In genomic region chr5:76610196-76610595, GRCh38 we compare ENCODE assay signal across 21 cellular contexts. TPM values are rescaled to one million over a fixed set of nuclear protein-coding genes. Genes with fewer than 3 reads are reported as not detected.
DNase-seq lines count a peak whose midpoint lies in the region; ATAC-seq, FAIRE-seq and TF ChIP-seq lines count a peak whose summit lies in the region.
"Had no signal": no experiment of that assay in that cellular context is flagged by ENCODE, and none has a peak within 500 bp of the region (broad histone marks: within the 10 kb centered on the region; RNA-seq: fewer than 3 reads in every experiment).

No MANE protein-coding gene starts in this region.

- no peaks in the 10 kb centered on the region for H3K36me3 ChIP-seq in K562 (ENCODE audit: control insufficient read depth, insufficient read depth, low read length)
- H3K36me3 ChIP-seq in adrenal gland (replicated peaks in 1 of 2): no peaks in the 10 kb centered on the region

- FAIRE-seq in K562 (lab: Jason Lieb, UNC): no peak
- FAIRE-seq: D721Med, HTR-8/SVneo had no signal

- H3K79me2 ChIP-seq in K562 (ENCODE audit: control insufficient read depth, insufficient read depth, low read length): no peaks in the 10 kb centered on the region

- H3K4me1 ChIP-seq in K562 (replicated peaks in 1 of 2; ENCODE audit: control insufficient read depth in 2 of 2, insufficient read depth in 2 of 2, low read length in 2 of 2): peaks cover 0 to 2% of the 10 kb centered on the region in 2 experiments; a peak in 1 of 5 replicates
- H3K4me1 ChIP-seq in adrenal gland (replicated peaks in 1 of 2): no peaks in the 10 kb centered on the region
- H3K4me1 ChIP-seq: Peyer's patch had no signal

- no peak overlapping the region for H3K4me2 ChIP-seq in K562 (ENCODE audit: insufficient read depth, low read length)

- intact Hi-C loops in natural killer cell (cut with micrococcal nuclease) (no loop called here), K562 (cut with micrococcal nuclease) (no loop called here), adrenal gland (cut with DNase I) (no loop called here)

- no peak overlapping the region for H3K9ac ChIP-seq in K562 (ENCODE audit: insufficient read depth in 1 of 2, low read depth in 2 of 2, low read length in 2 of 2)

- H3K9me3 ChIP-seq in K562 (replicated peaks; ENCODE audit: control insufficient read depth, insufficient read depth, low read depth, low read length): no peaks in the 10 kb centered on the region
- H3K9me3 ChIP-seq in adrenal gland (replicated peaks in 1 of 3): no peaks in the 10 kb centered on the region
- H3K9me3 ChIP-seq: Peyer's patch had no signal

- no peaks in the 10 kb centered on the region for H3K9me1 ChIP-seq in K562 (ENCODE audit: control insufficient read depth, insufficient read depth, low read length)

- H3K27ac ChIP-seq in K562 (ENCODE audit: extremely low read depth, low read depth, low read length) (no peak overlapping the region), adrenal gland (no peak overlapping the region)
- H3K27ac ChIP-seq: Peyer's patch had no signal

- TF ChIP-seq CTCF in natural killer cell (IDR thresholded peaks at IDR 0.05): no peak
- no peak for TF ChIP-seq CTCF in K562 (IDR thresholded peaks at IDR 0.05 in 2 of 3, conservative IDR thresholded peaks at IDR 0.05 in 1 of 3; ENCODE audit: insufficient read depth in 2 of 3, low read depth in 1 of 3, low read length in 3 of 3)
- TF ChIP-seq CTCF in adrenal gland (IDR thresholded peaks at IDR 0.05): no peak

- CTCF ChIA-PET in K562 (lab: Yijun Ruan, JAX; ENCODE audit: low intra/inter-chr PET ratio): no interaction called here

- H3K9me3 Mint-ChIP-seq in natural killer cell: no peaks in the 10 kb centered on the region
- H3K9me3 Mint-ChIP-seq in natural killer cell treated with Interleukin-12 subunit alpha and Interleukin-12 subunit beta and Interleukin-15 and Interleukin-18, amount 100 ng/mL, for 72 hours: no peaks in the 10 kb centered on the region
- H3K9me3 Mint-ChIP-seq: H9, IgD-negative memory B cell had no signal

- H3K27me3 Mint-ChIP-seq in natural killer cell (ENCODE audit: low read depth in 2 of 2): no peaks in the 10 kb centered on the region
- no peaks in the 10 kb centered on the region for H3K27me3 Mint-ChIP-seq in natural killer cell treated with Interleukin-12 subunit alpha and Interleukin-12 subunit beta and Interleukin-15 and Interleukin-18, amount 100 ng/mL, for 72 hours
- H3K27me3 Mint-ChIP-seq: IgD-negative memory B cell had no signal

- DNase-seq in natural killer cell (no peak), M059J (ENCODE audit: low read depth) (peak; percentile 13), K562 (ENCODE audit: extremely low read depth in 1 of 4, low spot score in 3 of 4) (no peak), cerebellar cortex (ENCODE audit: low spot score) (no peak), adrenal gland (no peak), cerebellum (ENCODE audit: low spot score) (no peak)
- no peak for DNase-seq in natural killer cell treated with Interleukin-12 subunit alpha and Interleukin-12 subunit beta and Interleukin-15 and Interleukin-18, amount 100 ng/mL, for 72 hours (ENCODE audit: low spot score)
- DNase-seq: ACHN, C1 segment of cervical spinal cord, DMS79 treated with DMSO at 0.1 percent for 48 hours, GDM1, H9, Kasumi-1, NCI-H1694 treated with DMSO at 0.1 percent for 48 hours, NCI-H446, NCI-H69, Peyer's patch, SW 1271 had no signal

- TF ChIP-seq POLR2A in K562 (conservative IDR thresholded peaks at IDR 0.05) (no peak), adrenal gland (IDR thresholded peaks at IDR 0.05) (no peak)

- no peak overlapping the region for H2AFZ ChIP-seq in K562 (ENCODE audit: low read depth, low read length)

- H4K20me1 ChIP-seq in K562 (replicated peaks; ENCODE audit: control insufficient read depth, insufficient read depth, low read length): no peaks in the 10 kb centered on the region

- BruUV-seq in K562 (replicated peaks; lab: Mats Ljungman, UMichigan): no TSS peak

- H3K4me3 ChIP-seq in K562 (no peak overlapping the region), adrenal gland (no peak overlapping the region)
- H3K4me3 ChIP-seq: Peyer's patch had no signal

- peaks cover 26 to 42% of the 10 kb centered on the region in 2 donors for H3K4me1 Mint-ChIP-seq in natural killer cell
- H3K4me1 Mint-ChIP-seq in natural killer cell treated with Interleukin-12 subunit alpha and Interleukin-12 subunit beta and Interleukin-15 and Interleukin-18, amount 100 ng/mL, for 72 hours (ENCODE audit: low read depth in 2 of 2): peaks cover 26 to 29% of the 10 kb centered on the region in 2 donors

- POLR2A ChIA-PET in K562 (lab: Yijun Ruan, JAX): no interaction called here

- H3K27me3 ChIP-seq in K562 (ENCODE audit: control insufficient read depth in 2 of 2, insufficient read depth in 2 of 2, low read length in 2 of 2) (no peaks in the 10 kb centered on the region), adrenal gland (no peaks in the 10 kb centered on the region)
- H3K27me3 ChIP-seq: Peyer's patch had no signal

- no peak overlapping the region for H3K4me3 Mint-ChIP-seq in natural killer cell
- no peak overlapping the region for H3K4me3 Mint-ChIP-seq in natural killer cell treated with Interleukin-12 subunit alpha and Interleukin-12 subunit beta and Interleukin-15 and Interleukin-18, amount 100 ng/mL, for 72 hours
- H3K4me3 Mint-ChIP-seq: H9, IgD-negative memory B cell had no signal

- in situ Hi-C loops in K562 (cut with MboI): no loop called here

- H3K36me3 Mint-ChIP-seq in natural killer cell: peaks cover 6% of the 10 kb centered on the region
- H3K36me3 Mint-ChIP-seq in natural killer cell treated with Interleukin-12 subunit alpha and Interleukin-12 subunit beta and Interleukin-15 and Interleukin-18, amount 100 ng/mL, for 72 hours: peaks cover 6% of the 10 kb centered on the region
- H3K36me3 Mint-ChIP-seq: IgD-negative memory B cell had no signal

- TF ChIP-seq EP300 in K562 (IDR thresholded peaks at IDR 0.05; ENCODE audit: low read length): no peak

- peak overlapping the region; percentile 57 to 91 for H3K27ac Mint-ChIP-seq in natural killer cell
- no peak overlapping the region for H3K27ac Mint-ChIP-seq in natural killer cell treated with Interleukin-12 subunit alpha and Interleukin-12 subunit beta and Interleukin-15 and Interleukin-18, amount 100 ng/mL, for 72 hours
- H3K27ac Mint-ChIP-seq: H9, IgD-negative memory B cell had no signal

- 86% methylated on average over 1 of the region's 1 CpG for WGBS in K562 (ENCODE audit: insufficient coverage, low coverage, missing lambda C conversion rate)
- WGBS in adrenal gland, 4 donors: 79 to 88% (median 83%) methylated on average over 1 of the region's 1 CpG

- ATAC-seq in natural killer cell (no peak), K562 (no peak)
- no peak for ATAC-seq in natural killer cell treated with Interleukin-12 subunit alpha and Interleukin-12 subunit beta and Interleukin-15 and Interleukin-18, amount 100 ng/mL, for 72 hours

- no peak for TF ChIP-seq RAD21 in K562 (CRISPR knock-in tag; conservative IDR thresholded peaks at IDR 0.05 in 1 of 2, IDR thresholded peaks at IDR 0.05 in 1 of 2)

TF ChIP-seq in K562, 482 proteins besides CTCF, POLR2A, EP300 and RAD21:
- TF ChIP-seq TCFL5 (CRISPR knock-in tag; conservative IDR thresholded peaks at IDR 0.05) (no peak), NFIC (IDR thresholded peaks at IDR 0.05) (peak; percentile 47)

RNA-seq across cellular contexts. Expression of gene F2RL2, which starts 13.0 kb away (rescaled TPM):
- not detected for total RNA-seq in natural killer cell
- total RNA-seq in natural killer cell treated with Interleukin-12 subunit alpha and Interleukin-12 subunit beta and Interleukin-15 and Interleukin-18, amount 100 ng/mL, for 72 hours: not detected
- total RNA-seq in M059J (2014; rRNA removed; shearing (Covaris generic)): 4.9 and 5.2 TPM in 2 replicates
- 0.30 and 0.99 TPM in 2 replicates for total RNA-seq in K562 (2011; cell fraction: chromatin; rRNA removed; ENCODE audit: low replicate concordance)
- total RNA-seq in K562 (2011; cell fraction: nucleolus; rRNA removed): 0.26 and 0.33 TPM in 2 replicates
- 0.66 and 0.76 TPM in 2 replicates for total RNA-seq in K562 (2011; cell fraction: nucleoplasm; rRNA removed)
- not detected in 2 replicates for total RNA-seq in K562 (2014; rRNA removed)
- total RNA-seq in K562 (2014; rRNA removed; fragmentation: Illumina TruSeq; extraction: Trizol): 0.10 TPM in 1 of 2 replicates, not detected in the other
- total RNA-seq in K562 (2015; rRNA removed; fragmentation: Illumina TruSeq; extraction: Trizol): not detected in 2 replicates
- total RNA-seq in K562 (2021): 0.07 and 0.09 TPM in 2 replicates
- 0.07 and 0.14 TPM in 2 replicates for polyA plus RNA-seq in K562 (2011; rRNA removed)
- 0.06 and 0.32 TPM in 2 replicates for polyA plus RNA-seq in K562 (2011; cell fraction: cytosol; rRNA removed)
- polyA plus RNA-seq in K562 (2011; cell fraction: nucleus; rRNA removed): 0.09 and 0.25 TPM in 2 replicates
- 0.14 and 0.17 TPM in 2 replicates for polyA plus RNA-seq in K562 (2012)
- 0.10 and 0.12 TPM in 2 replicates for polyA plus RNA-seq in K562 (2014; fragmentation: Illumina TruSeq; extraction: Trizol)
- polyA plus RNA-seq in K562 (2014; fragmentation: Nextera tagmentation; extraction: Ambion mirVana): under 1 TPM; 0.03 to 0.06 TPM
- 0.05 TPM in 1 of 2 replicates, not detected in the other for polyA plus RNA-seq in K562 (2014; rRNA removed)
- 0.14 and 0.30 TPM in 2 replicates for polyA minus RNA-seq in K562 (2011; rRNA and poly(A)+ RNA removed)
- not detected in 2 replicates for polyA minus RNA-seq in K562 (2011; cell fraction: cytosol; rRNA and poly(A)+ RNA removed)
- polyA minus RNA-seq in K562 (2011; cell fraction: nucleus; rRNA and poly(A)+ RNA removed): 0.11 TPM in 1 of 2 replicates, not detected in the other
- 1 to 10 TPM in 1 of 8 donors, under 1 TPM in 5, not detected in 2; 0.08 to 1.5 (median 0.47) TPM for total RNA-seq in adrenal gland
- under 1 TPM; 0.16 to 0.46 (median 0.27) TPM for polyA plus RNA-seq in adrenal gland
- 0.27 TPM for total RNA-seq in cerebellum
- total RNA-seq: H9 had no signal

Comparison
In these comparisons a context has a peak if more than half of its experiments do, and no peak if none do; other contexts are left out.
1. H3K27ac Mint-ChIP-seq: peak in natural killer cell (2 of 2); none in natural killer cell treated with Interleukin-12 subunit alpha and Interleukin-12 subunit beta and Interleukin-15 and Interleukin-18, amount 100 ng/mL, for 72 hours (0 of 2).